Comparison of ENCODE assay signal across 15 cellular contexts in the genomic region with DNA sequence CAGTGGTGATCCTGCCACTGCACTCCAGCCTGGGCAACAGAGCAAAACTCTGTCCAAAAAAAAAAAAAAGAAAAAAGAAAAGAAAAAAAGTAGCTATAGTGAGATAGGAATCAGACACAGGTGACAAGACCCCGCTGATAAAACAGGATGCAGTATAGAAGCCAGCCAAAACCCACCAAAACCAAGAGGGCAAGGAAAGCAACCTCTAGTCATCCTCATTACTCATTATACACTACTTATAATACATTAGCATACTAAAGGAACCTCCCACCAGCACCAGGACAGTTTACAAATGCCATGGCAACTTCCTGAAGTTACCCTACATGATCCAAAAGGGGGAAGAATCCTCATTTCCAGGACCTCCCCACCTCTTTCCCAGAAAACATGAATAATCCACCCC.
"Had no signal": no experiment of that assay in that cellular context is flagged by ENCODE, and none has a peak within 500 bp of the region (broad histone marks: within the 10 kb centered on the region; RNA-seq: fewer than 3 reads in every experiment).

No MANE protein-coding gene starts in this region.

- H3K4me3 Mint-ChIP-seq: activated CD4-positive, alpha-beta T cell treated with anti-CD3 and anti-CD28 coated beads, Interleukin-2, amount 10 ng/mL, durations not matched to agents 7 days and 5 days; nephron; type B pancreatic cell had no signal

- H3K9me3 Mint-ChIP-seq: activated CD4-positive, alpha-beta T cell treated with anti-CD3 and anti-CD28 coated beads, Interleukin-2, amount 10 ng/mL, durations not matched to agents 7 days and 5 days; activated naive CD4-positive, alpha-beta T cell treated with anti-CD3 and anti-CD28 coated beads, Interleukin-2, amount 50 U/mL, for 72 hours; nephron had no signal

- H3K36me3 Mint-ChIP-seq: activated naive CD4-positive, alpha-beta T cell treated with anti-CD3 and anti-CD28 coated beads, Interleukin-2, amount 50 U/mL, for 72 hours; type B pancreatic cell had no signal

- H3K27ac Mint-ChIP-seq: activated CD4-positive, alpha-beta T cell treated with anti-CD3 and anti-CD28 coated beads, Interleukin-2, amount 10 ng/mL, durations not matched to agents 7 days and 5 days; nephron; type B pancreatic cell had no signal

- H3K27me3 Mint-ChIP-seq: activated CD4-positive, alpha-beta T cell treated with anti-CD3 and anti-CD28 coated beads, Interleukin-2, amount 10 ng/mL, durations not matched to agents 7 days and 5 days; type B pancreatic cell had no signal

- H3K27ac ChIP-seq: body of pancreas, colonic mucosa, gastrocnemius medialis, heart right ventricle, left lung, testis had no signal

- H3K27me3 ChIP-seq: body of pancreas, colonic mucosa, gastrocnemius medialis, heart right ventricle, left lung, testis had no signal

- H3K9me3 ChIP-seq: body of pancreas, colonic mucosa, gastrocnemius medialis, heart right ventricle, left lung, testis had no signal

- DNase-seq: activated CD4-positive, alpha-beta T cell treated with anti-CD3 and anti-CD28 coated beads, Interleukin-2, amount 10 ng/mL, durations not matched to agents 7 days and 5 days; activated gamma-delta T cell treated with Interleukin-2 at 50 U/mL for 16 hours; body of pancreas; colonic mucosa; erythroblast; gastrocnemius medialis; heart right ventricle; left lung; mammary epithelial cell; midbrain; SW 1271; testis had no signal

- H3K36me3 ChIP-seq: colonic mucosa, gastrocnemius medialis, heart right ventricle, left lung had no signal

- H3K4me3 ChIP-seq: body of pancreas, colonic mucosa, gastrocnemius medialis, heart right ventricle, left lung, testis had no signal

- H3K4me1 ChIP-seq: body of pancreas, colonic mucosa, gastrocnemius medialis, left lung, testis had no signal

- ATAC-seq: body of pancreas, gastrocnemius medialis, heart right ventricle, left lung had no signal
